Comparison of ENCODE assay signal across 3 cellular contexts in genomic region chr3:4963669-4964589, GRCh38.
TF ChIP-seq lines count a peak whose summit lies in the region.

No MANE protein-coding gene starts in this region.

TF ChIP-seq in IMR-90, 13 proteins besides CTCF, POLR2A, EP300 and RAD21:
- TF ChIP-seq MAZ (IDR thresholded peaks at IDR 0.05; ENCODE audit: borderline replicate concordance, low read depth, low read length) (no peak), USF2 (IDR thresholded peaks at IDR 0.05; ENCODE audit: low read depth, low read length) (no peak), NFE2L2 (IDR thresholded peaks at IDR 0.05; ENCODE audit: low read depth, low read length) (no peak), BHLHE40 (IDR thresholded peaks at IDR 0.05; ENCODE audit: low read depth, low read length) (no peak), CEBPB (IDR thresholded peaks at IDR 0.05; ENCODE audit: low read depth, low read length) (no peak), FOS (IDR thresholded peaks at IDR 0.05; ENCODE audit: low read depth, low read length) (no peak)

TF ChIP-seq in K562, 482 proteins besides CTCF, POLR2A, EP300 and RAD21 (continues in another document):
- TF ChIP-seq TAF9B (IDR thresholded peaks at IDR 0.05; ENCODE audit: partially characterized antibody), result peak; percentile 43
- peak; percentile 57; the same call in 1 of the 2 replicates for TF ChIP-seq ZNF512 (tag; IDR thresholded peaks at IDR 0.05)
- TF ChIP-seq ZNF778 (CRISPR knock-in tag; IDR thresholded peaks at IDR 0.05), result no peak
- TF ChIP-seq USF2 (CRISPR knock-in tag; IDR thresholded peaks at IDR 0.05), result no peak
- TF ChIP-seq NR0B1 (IDR thresholded peaks at IDR 0.05; ENCODE audit: partially characterized antibody), result no peak
- no peak for TF ChIP-seq TBP (optimal IDR thresholded peaks at IDR 0.05; ENCODE audit: low read depth, low read length)
- no peak for TF ChIP-seq MITF (IDR thresholded peaks at IDR 0.05)
- no peak for TF ChIP-seq ZBED1 (IDR thresholded peaks at IDR 0.05)
- no peak for TF ChIP-seq SIX5 (IDR thresholded peaks at IDR 0.05; ENCODE audit: borderline replicate concordance in 1 of 2, insufficient read depth in 1 of 2, low read depth in 1 of 2, low read length in 2 of 2)
- TF ChIP-seq CUX1 (CRISPR knock-in tag; IDR thresholded peaks at IDR 0.05), result no peak

TF ChIP-seq in SK-N-SH treated with all-trans-retinoic acid at 6 μM for 48 hours, 23 proteins besides CTCF, POLR2A, EP300 and RAD21:
- TF ChIP-seq RARB (CRISPR knock-in tag; IDR thresholded peaks at IDR 0.05) (no peak), ZNF70 (CRISPR knock-in tag; IDR thresholded peaks at IDR 0.05) (no peak), OSR1 (CRISPR knock-in tag; IDR thresholded peaks at IDR 0.05) (no peak), POU6F1 (CRISPR knock-in tag; IDR thresholded peaks at IDR 0.05; ENCODE audit: borderline replicate concordance, low read depth) (no peak), TCF4 (CRISPR knock-in tag; IDR thresholded peaks at IDR 0.05; ENCODE audit: borderline replicate concordance) (no peak), ZC3H10 (CRISPR knock-in tag; IDR thresholded peaks at IDR 0.05) (no peak), PPARA (CRISPR knock-in tag; IDR thresholded peaks at IDR 0.05; ENCODE audit: borderline replicate concordance) (no peak), ZNF565 (CRISPR knock-in tag; conservative IDR thresholded peaks at IDR 0.05; ENCODE audit: low read depth) (no peak), SNAI2 (CRISPR knock-in tag; IDR thresholded peaks at IDR 0.05) (no peak), PATZ1 (CRISPR knock-in tag; IDR thresholded peaks at IDR 0.05; ENCODE audit: borderline replicate concordance) (no peak), CREB5 (CRISPR knock-in tag; IDR thresholded peaks at IDR 0.05; ENCODE audit: low read depth) (no peak), TOX (CRISPR knock-in tag; IDR thresholded peaks at IDR 0.05; ENCODE audit: borderline replicate concordance) (no peak), BACH2 (CRISPR knock-in tag; IDR thresholded peaks at IDR 0.05; ENCODE audit: borderline replicate concordance) (no peak)
